Comparison of ENCODE assay signal across 8 cellular contexts in genomic region chr16:69384974-69385373, GRCh38. TPM values are rescaled to one million over a fixed set of nuclear protein-coding genes. Genes with fewer than 3 reads are reported as not detected.
DNase-seq lines count a peak whose midpoint lies in the region; ATAC-seq and TF ChIP-seq lines count a peak whose summit lies in the region.

No MANE protein-coding gene starts in this region.

- peaks cover 12% of the 10 kb centered on the region for H3K4me1 Mint-ChIP-seq in progenitor cell of endocrine pancreas (ENCODE audit: low read depth)

- TF ChIP-seq CTCF in DOHH2 (IDR thresholded peaks at IDR 0.05; ENCODE audit: low read depth, low read length, poor library complexity, severe bottlenecking) (no peak), RWPE2 (IDR thresholded peaks at IDR 0.05; ENCODE audit: poor library complexity, severe bottlenecking) (no peak), esophagus squamous epithelium (IDR thresholded peaks at IDR 0.05) (no peak), progenitor cell of endocrine pancreas (IDR thresholded peaks at IDR 0.05; ENCODE audit: unreplicated experiment) (no peak)

- no peaks in the 10 kb centered on the region for H3K9me3 Mint-ChIP-seq in progenitor cell of endocrine pancreas (ENCODE audit: low read depth)

- peaks cover 6% of the 10 kb centered on the region for H3K36me3 Mint-ChIP-seq in progenitor cell of endocrine pancreas (ENCODE audit: insufficient read depth)

- peak overlapping the region; percentile 99 for H3K4me3 ChIP-seq in DOHH2 (ENCODE audit: low read length)
- peak overlapping the region; percentile 86 for H3K4me3 ChIP-seq in RWPE2 (ENCODE audit: severe bottlenecking)
- peak overlapping the region; percentile 55 to 90 (median 72) for H3K4me3 ChIP-seq in esophagus squamous epithelium

- TF ChIP-seq POLR2A in esophagus squamous epithelium (IDR thresholded peaks at IDR 0.05): no peak

- H3K27me3 ChIP-seq in DOHH2 (ENCODE audit: control insufficient read depth, low read length): no peaks in the 10 kb centered on the region
- H3K27me3 ChIP-seq in RWPE2 (ENCODE audit: insufficient read depth, poor library complexity, severe bottlenecking): no peaks in the 10 kb centered on the region
- no peaks in the 10 kb centered on the region for H3K27me3 ChIP-seq in esophagus squamous epithelium

- DNase-seq in RWPE2 (ENCODE audit: low spot score): no peak
- DNase-seq in esophagus squamous epithelium (lab: John Stamatoyannopoulos, UW): no peak
- no peak for DNase-seq in progenitor cell of endocrine pancreas (ENCODE audit: low spot score, unreplicated experiment)
- no peak for DNase-seq in mucosa of gallbladder (ENCODE audit: low spot score)
- DNase-seq in stimulated activated CD4-positive, alpha-beta T cell treated with anti-CD3 and anti-CD28 coated beads, Interleukin-12 subunit alpha, Interleukin-12 subunit beta, amount 100 ng/mL, for 4 hours: no peak
- DNase-seq in dedifferentiated amniotic fluid mesenchymal stem cell (ENCODE audit: extremely low spot score): no peak
- no peak for DNase-seq in activated CD4-positive, alpha-beta T cell treated with anti-CD3 and anti-CD28 coated beads for 4 hours

- peak overlapping the region; percentile 86 for H3K4me3 Mint-ChIP-seq in progenitor cell of endocrine pancreas (ENCODE audit: low read depth)

- H3K4me1 ChIP-seq in DOHH2 (ENCODE audit: control insufficient read depth, low read length) (peaks cover 46% of the 10 kb centered on the region), RWPE2 (ENCODE audit: insufficient read depth, poor library complexity, severe bottlenecking) (peaks cover 7% of the 10 kb centered on the region), esophagus squamous epithelium (peaks cover 0 to 37% (median 10%) of the 10 kb centered on the region in 3 donors)

- no peak for ATAC-seq in RWPE2 (ENCODE audit: low read depth)

- H3K27me3 Mint-ChIP-seq in progenitor cell of endocrine pancreas: no peaks in the 10 kb centered on the region

- H3F3A ChIP-seq in DOHH2 (ENCODE audit: control insufficient read depth, insufficient read depth): peaks cover 12% of the 10 kb centered on the region

- H3K9me2 ChIP-seq in DOHH2 (replicated peaks; ENCODE audit: control insufficient read depth, low read length): no peaks in the 10 kb centered on the region

- WGBS in esophagus squamous epithelium, 2 donors: 2% methylated on average over 6 of the region's 6 CpGs

- H3K27ac ChIP-seq in DOHH2 (ENCODE audit: low read depth, low read length): peak overlapping the region; percentile 93
- peak overlapping the region; percentile 61 for H3K27ac ChIP-seq in RWPE2 (ENCODE audit: poor library complexity, severe bottlenecking)
- H3K27ac ChIP-seq in esophagus squamous epithelium: peak overlapping the region; percentile 92 to 99 (median 96)

- H3K79me2 ChIP-seq in DOHH2 (ENCODE audit: control insufficient read depth, low read length): peaks cover 64% of the 10 kb centered on the region

- peak overlapping the region; percentile 97 for H3K27ac Mint-ChIP-seq in progenitor cell of endocrine pancreas

- intact Hi-C loops in esophagus squamous epithelium (cut with DNase I): no loop called here

- peak overlapping the region; percentile 96 for H3K4me2 ChIP-seq in DOHH2 (ENCODE audit: low read length)

- H4K20me1 ChIP-seq in DOHH2 (ENCODE audit: control insufficient read depth, insufficient read depth, low read depth, low read length): peaks cover 4% of the 10 kb centered on the region; the same call in 1 of the 2 replicates

- H3K36me3 ChIP-seq in DOHH2 (ENCODE audit: control insufficient read depth, low read length): peaks cover 53% of the 10 kb centered on the region
- peaks cover 50% of the 10 kb centered on the region for H3K36me3 ChIP-seq in RWPE2 (ENCODE audit: low read depth)
- peaks cover 0 to 44% (median 0%) of the 10 kb centered on the region in 3 donors for H3K36me3 ChIP-seq in esophagus squamous epithelium

- H3K9me3 ChIP-seq in DOHH2 (ENCODE audit: control insufficient read depth, insufficient read depth, low read length) (no peaks in the 10 kb centered on the region), RWPE2 (ENCODE audit: severe bottlenecking) (no peaks in the 10 kb centered on the region), esophagus squamous epithelium (no peaks in the 10 kb centered on the region)

RNA-seq across cellular contexts. Expression of gene TERF2, which starts 0.8 kb away (rescaled TPM):
- total RNA-seq in esophagus squamous epithelium: 10 to 100 TPM in 3 of 4 donors, 1 to 10 TPM in 1; 9.3 to 18.9 (median 12.9) TPM
- 41.4 and 46.6 TPM in 2 replicates for total RNA-seq in progenitor cell of endocrine pancreas
- total RNA-seq in mucosa of gallbladder: 28.6 TPM

RNA-seq across cellular contexts. Expression of gene TMED6, which starts 33.4 kb away (rescaled TPM):
- total RNA-seq in esophagus squamous epithelium (not detected), progenitor cell of endocrine pancreas (2.6 and 3.6 TPM in 2 replicates), mucosa of gallbladder (1.0 TPM)

RNA-seq across cellular contexts. Expression of gene CYB5B, which starts 39.4 kb away (rescaled TPM):
- total RNA-seq in esophagus squamous epithelium: 10 to 100 TPM; 23.7 to 45.7 (median 39.6) TPM
- 104 and 108 TPM in 2 replicates for total RNA-seq in progenitor cell of endocrine pancreas
- total RNA-seq in mucosa of gallbladder: 84.7 TPM

RNA-seq across cellular contexts. Expression of gene NIP7, which starts 45.4 kb away (rescaled TPM):
- 10 to 100 TPM; 14.1 to 29.6 (median 25.5) TPM for total RNA-seq in esophagus squamous epithelium
- 22.9 and 23.8 TPM in 2 replicates for total RNA-seq in progenitor cell of endocrine pancreas
- 14.7 TPM for total RNA-seq in mucosa of gallbladder

RNA-seq across cellular contexts. Expression of gene COG8, which starts 45.6 kb away (rescaled TPM):
- 10 to 100 TPM; 24.0 to 36.0 (median 30.1) TPM for total RNA-seq in esophagus squamous epithelium
- 55.2 and 58.6 TPM in 2 replicates for total RNA-seq in progenitor cell of endocrine pancreas
- 42.7 TPM for total RNA-seq in mucosa of gallbladder
